In the genomic region with DNA sequence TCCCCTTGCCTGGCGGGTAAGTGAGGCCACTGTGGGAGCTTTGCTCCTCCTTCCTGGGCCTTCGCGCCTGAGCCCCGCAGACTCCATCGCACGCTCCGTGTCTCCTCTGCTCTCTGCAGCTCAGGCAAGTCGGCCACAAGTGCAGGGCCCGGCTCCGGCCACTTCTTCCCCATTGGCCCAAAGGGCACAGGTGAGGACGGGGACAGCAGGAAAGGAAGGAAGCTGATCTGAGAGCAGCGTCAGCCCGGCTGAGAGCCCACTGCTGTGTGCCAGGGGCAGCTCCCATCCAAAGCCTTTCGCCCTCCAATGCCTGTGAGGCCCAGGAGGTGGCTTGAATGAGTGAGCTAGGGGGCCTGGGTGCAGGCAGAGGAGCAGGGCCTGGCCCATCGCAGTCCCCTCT, we compare ENCODE assay signal across 11 cellular contexts.
"Had no signal": no experiment of that assay in that cellular context is flagged by ENCODE, and none has a peak within 500 bp of the region (broad histone marks: within the 10 kb centered on the region; RNA-seq: fewer than 3 reads in every experiment).

No MANE protein-coding gene starts in this region.

- H3K9me3 ChIP-seq: mucosa of descending colon had no signal

- H3K36me3 Mint-ChIP-seq: natural killer cell had no signal

- ATAC-seq: effector memory CD8-positive, alpha-beta T cell had no signal

- DNase-seq: activated CD4-positive, alpha-beta T cell treated with anti-CD3 and anti-CD28 coated beads for 48 hours; activated naive CD4-positive, alpha-beta T cell treated with Interleukin-2 at 50 U/mL for 16 hours; effector memory CD8-positive, alpha-beta T cell; erythroblast; hippocampal formation; mammary epithelial cell; natural killer cell; occipital lobe; T-cell; T1000 had no signal

- H3K4me3 Mint-ChIP-seq: natural killer cell, T-cell had no signal

- H3K4me3 ChIP-seq: mucosa of descending colon had no signal

- H3K27me3 Mint-ChIP-seq: effector memory CD8-positive, alpha-beta T cell; T-cell had no signal

- H3K27ac Mint-ChIP-seq: natural killer cell, T-cell had no signal

- H3K9me3 Mint-ChIP-seq: effector memory CD8-positive, alpha-beta T cell; natural killer cell; T-cell had no signal
